Comparison of ENCODE assay signal across 2 cellular contexts in the genomic region with DNA sequence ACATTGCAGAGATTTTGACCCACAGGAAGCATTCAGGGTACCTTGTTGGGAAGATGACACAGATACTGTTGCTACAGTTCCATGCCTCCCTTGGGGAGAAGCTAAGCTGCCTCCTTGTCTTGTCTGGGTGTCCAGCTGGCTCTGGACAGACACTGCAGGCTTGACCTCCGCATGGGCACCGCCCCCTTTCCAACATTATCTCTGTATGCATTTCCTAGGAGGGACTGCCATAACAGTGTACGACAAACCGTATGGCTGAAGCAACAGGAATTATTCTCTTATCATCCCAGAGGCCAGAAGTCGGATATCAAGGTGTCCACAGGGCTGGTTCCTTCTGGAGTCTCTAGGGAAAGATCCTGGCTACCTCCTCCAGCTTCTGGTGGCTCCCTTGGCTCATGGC.
TF ChIP-seq lines count a peak whose summit lies in the region.

No MANE protein-coding gene starts in this region.

TF ChIP-seq in IMR-90, 13 proteins besides CTCF, POLR2A, EP300 and RAD21 (continued from another document):
- TF ChIP-seq RCOR1 (IDR thresholded peaks at IDR 0.05; ENCODE audit: insufficient replicate concordance, low read length) (no peak), RFX5 (IDR thresholded peaks at IDR 0.05; ENCODE audit: low read depth, low read length) (no peak), MAFK (IDR thresholded peaks at IDR 0.05; ENCODE audit: low read depth, low read length) (no peak), NFE2L2 (IDR thresholded peaks at IDR 0.05; ENCODE audit: low read depth, low read length) (no peak), BHLHE40 (IDR thresholded peaks at IDR 0.05; ENCODE audit: low read depth, low read length) (no peak), SMC3 (IDR thresholded peaks at IDR 0.05; ENCODE audit: low read depth, low read length) (no peak), FOS (IDR thresholded peaks at IDR 0.05; ENCODE audit: low read depth, low read length) (no peak), CEBPB (IDR thresholded peaks at IDR 0.05; ENCODE audit: low read depth, low read length) (no peak), MXI1 (IDR thresholded peaks at IDR 0.05; ENCODE audit: borderline replicate concordance, low read depth, low read length) (no peak), CHD1 (IDR thresholded peaks at IDR 0.05; ENCODE audit: low read depth, low read length) (no peak)
- TF ChIP-seq, protein P1, sequence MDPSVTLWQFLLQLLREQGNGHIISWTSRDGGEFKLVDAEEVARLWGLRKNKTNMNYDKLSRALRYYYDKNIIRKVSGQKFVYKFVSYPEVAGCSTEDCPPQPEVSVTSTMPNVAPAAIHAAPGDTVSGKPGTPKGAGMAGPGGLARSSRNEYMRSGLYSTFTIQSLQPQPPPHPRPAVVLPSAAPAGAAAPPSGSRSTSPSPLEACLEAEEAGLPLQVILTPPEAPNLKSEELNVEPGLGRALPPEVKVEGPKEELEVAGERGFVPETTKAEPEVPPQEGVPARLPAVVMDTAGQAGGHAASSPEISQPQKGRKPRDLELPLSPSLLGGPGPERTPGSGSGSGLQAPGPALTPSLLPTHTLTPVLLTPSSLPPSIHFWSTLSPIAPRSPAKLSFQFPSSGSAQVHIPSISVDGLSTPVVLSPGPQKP (IDR thresholded peaks at IDR 0.05; ENCODE audit: borderline replicate concordance, low read depth, low read length): no peak
- TF ChIP-seq, protein P2, sequence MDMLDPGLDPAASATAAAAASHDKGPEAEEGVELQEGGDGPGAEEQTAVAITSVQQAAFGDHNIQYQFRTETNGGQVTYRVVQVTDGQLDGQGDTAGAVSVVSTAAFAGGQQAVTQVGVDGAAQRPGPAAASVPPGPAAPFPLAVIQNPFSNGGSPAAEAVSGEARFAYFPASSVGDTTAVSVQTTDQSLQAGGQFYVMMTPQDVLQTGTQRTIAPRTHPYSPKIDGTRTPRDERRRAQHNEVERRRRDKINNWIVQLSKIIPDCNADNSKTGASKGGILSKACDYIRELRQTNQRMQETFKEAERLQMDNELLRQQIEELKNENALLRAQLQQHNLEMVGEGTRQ (IDR thresholded peaks at IDR 0.05; ENCODE audit: low read depth, low read length): no peak

TF ChIP-seq in WTC11, 78 proteins besides CTCF, POLR2A, EP300 and RAD21:
- TF ChIP-seq, protein P3, sequence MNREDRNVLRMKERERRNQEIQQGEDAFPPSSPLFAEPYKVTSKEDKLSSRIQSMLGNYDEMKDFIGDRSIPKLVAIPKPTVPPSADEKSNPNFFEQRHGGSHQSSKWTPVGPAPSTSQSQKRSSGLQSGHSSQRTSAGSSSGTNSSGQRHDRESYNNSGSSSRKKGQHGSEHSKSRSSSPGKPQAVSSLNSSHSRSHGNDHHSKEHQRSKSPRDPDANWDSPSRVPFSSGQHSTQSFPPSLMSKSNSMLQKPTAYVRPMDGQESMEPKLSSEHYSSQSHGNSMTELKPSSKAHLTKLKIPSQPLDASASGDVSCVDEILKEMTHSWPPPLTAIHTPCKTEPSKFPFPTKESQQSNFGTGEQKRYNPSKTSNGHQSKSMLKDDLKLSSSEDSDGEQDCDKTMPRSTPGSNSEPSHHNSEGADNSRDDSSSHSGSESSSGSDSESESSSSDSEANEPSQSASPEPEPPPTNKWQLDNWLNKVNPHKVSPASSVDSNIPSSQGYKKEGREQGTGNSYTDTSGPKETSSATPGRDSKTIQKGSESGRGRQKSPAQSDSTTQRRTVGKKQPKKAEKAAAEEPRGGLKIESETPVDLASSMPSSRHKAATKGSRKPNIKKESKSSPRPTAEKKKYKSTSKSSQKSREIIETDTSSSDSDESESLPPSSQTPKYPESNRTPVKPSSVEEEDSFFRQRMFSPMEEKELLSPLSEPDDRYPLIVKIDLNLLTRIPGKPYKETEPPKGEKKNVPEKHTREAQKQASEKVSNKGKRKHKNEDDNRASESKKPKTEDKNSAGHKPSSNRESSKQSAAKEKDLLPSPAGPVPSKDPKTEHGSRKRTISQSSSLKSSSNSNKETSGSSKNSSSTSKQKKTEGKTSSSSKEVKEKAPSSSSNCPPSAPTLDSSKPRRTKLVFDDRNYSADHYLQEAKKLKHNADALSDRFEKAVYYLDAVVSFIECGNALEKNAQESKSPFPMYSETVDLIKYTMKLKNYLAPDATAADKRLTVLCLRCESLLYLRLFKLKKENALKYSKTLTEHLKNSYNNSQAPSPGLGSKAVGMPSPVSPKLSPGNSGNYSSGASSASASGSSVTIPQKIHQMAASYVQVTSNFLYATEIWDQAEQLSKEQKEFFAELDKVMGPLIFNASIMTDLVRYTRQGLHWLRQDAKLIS (CRISPR knock-in tag; IDR thresholded peaks at IDR 0.05; ENCODE audit: borderline replicate concordance): no peak
- TF ChIP-seq FOXK1 (CRISPR knock-in tag; IDR thresholded peaks at IDR 0.05) (no peak), TCF7 (CRISPR knock-in tag; IDR thresholded peaks at IDR 0.05; ENCODE audit: low read depth) (no peak), PRRX2 (CRISPR knock-in tag; IDR thresholded peaks at IDR 0.05) (no peak), GRHL2 (CRISPR knock-in tag; IDR thresholded peaks at IDR 0.05; ENCODE audit: insufficient replicate concordance, severe bottlenecking) (no peak), ZNF416 (CRISPR knock-in tag; IDR thresholded peaks at IDR 0.05) (no peak), ZNF138 (CRISPR knock-in tag; conservative IDR thresholded peaks at IDR 0.05) (no peak), CREM (CRISPR knock-in tag; IDR thresholded peaks at IDR 0.05) (no peak), FOXJ3 (CRISPR knock-in tag; IDR thresholded peaks at IDR 0.05; ENCODE audit: borderline replicate concordance) (no peak), SOX15 (CRISPR knock-in tag; IDR thresholded peaks at IDR 0.05) (no peak), ZNF396 (CRISPR knock-in tag; IDR thresholded peaks at IDR 0.05; ENCODE audit: borderline replicate concordance) (no peak), KAT7 (CRISPR knock-in tag; IDR thresholded peaks at IDR 0.05; ENCODE audit: borderline replicate concordance) (no peak)
- TF ChIP-seq, protein P4, sequence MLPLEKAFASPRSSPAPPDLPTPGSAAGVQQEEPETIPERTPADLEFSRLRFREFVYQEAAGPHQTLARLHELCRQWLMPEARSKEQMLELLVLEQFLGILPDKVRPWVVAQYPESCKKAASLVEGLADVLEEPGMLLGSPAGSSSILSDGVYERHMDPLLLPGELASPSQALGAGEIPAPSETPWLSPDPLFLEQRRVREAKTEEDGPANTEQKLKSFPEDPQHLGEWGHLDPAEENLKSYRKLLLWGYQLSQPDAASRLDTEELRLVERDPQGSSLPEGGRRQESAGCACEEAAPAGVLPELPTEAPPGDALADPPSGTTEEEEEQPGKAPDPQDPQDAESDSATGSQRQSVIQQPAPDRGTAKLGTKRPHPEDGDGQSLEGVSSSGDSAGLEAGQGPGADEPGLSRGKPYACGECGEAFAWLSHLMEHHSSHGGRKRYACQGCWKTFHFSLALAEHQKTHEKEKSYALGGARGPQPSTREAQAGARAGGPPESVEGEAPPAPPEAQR (CRISPR knock-in tag; IDR thresholded peaks at IDR 0.05): no peak
- TF ChIP-seq, protein P5, sequence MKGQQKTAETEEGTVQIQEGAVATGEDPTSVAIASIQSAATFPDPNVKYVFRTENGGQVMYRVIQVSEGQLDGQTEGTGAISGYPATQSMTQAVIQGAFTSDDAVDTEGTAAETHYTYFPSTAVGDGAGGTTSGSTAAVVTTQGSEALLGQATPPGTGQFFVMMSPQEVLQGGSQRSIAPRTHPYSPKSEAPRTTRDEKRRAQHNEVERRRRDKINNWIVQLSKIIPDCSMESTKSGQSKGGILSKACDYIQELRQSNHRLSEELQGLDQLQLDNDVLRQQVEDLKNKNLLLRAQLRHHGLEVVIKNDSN (CRISPR knock-in tag; IDR thresholded peaks at IDR 0.05): no peak
- TF ChIP-seq, protein P6, sequence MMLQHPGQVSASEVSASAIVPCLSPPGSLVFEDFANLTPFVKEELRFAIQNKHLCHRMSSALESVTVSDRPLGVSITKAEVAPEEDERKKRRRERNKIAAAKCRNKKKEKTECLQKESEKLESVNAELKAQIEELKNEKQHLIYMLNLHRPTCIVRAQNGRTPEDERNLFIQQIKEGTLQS (CRISPR knock-in tag; conservative IDR thresholded peaks at IDR 0.05): no peak
- TF ChIP-seq, protein P7, sequence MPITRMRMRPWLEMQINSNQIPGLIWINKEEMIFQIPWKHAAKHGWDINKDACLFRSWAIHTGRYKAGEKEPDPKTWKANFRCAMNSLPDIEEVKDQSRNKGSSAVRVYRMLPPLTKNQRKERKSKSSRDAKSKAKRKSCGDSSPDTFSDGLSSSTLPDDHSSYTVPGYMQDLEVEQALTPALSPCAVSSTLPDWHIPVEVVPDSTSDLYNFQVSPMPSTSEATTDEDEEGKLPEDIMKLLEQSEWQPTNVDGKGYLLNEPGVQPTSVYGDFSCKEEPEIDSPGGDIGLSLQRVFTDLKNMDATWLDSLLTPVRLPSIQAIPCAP (CRISPR knock-in tag; IDR thresholded peaks at IDR 0.05): no peak
